ENCODE assay signal across 8 cellular contexts in the genomic region with DNA sequence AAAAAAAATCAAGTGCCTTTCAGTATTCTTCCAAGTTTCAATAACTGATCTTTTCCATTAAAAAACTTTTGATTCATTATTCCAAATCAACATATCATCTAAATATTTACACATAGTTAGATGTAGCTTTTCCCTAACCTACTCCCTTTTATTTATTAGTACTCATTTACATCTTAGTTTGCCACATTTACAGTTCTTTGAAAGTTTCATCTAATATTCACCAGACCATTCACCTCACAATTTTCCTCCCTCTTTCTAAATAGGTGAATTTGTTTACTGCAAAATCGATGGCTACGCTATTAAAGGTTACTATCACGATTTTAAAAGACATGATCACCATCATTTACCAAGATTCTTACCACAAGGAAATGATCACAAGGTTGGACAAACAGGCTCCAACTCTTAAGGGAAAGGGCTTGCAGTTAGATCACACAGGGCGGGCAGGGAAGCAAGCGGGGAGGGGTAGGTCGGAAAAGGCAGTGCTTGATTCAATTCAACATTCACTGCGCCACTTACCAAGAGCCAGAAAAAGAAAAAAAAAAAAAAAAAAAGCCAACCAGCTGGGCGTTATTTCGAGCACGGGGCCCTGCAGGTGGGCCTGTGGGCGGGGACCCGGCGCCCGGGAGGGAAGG. TPM values are rescaled to one million over a fixed set of nuclear protein-coding genes. Genes with fewer than 3 reads are reported as not detected.
DNase-seq lines count a peak whose midpoint lies in the region; ATAC-seq, FAIRE-seq and TF ChIP-seq lines count a peak whose summit lies in the region.

No MANE protein-coding gene starts in this region.

- H3K4me1 ChIP-seq in HUES6 (ENCODE audit: control insufficient read depth, insufficient read depth, low read length) (peaks cover 5% of the 10 kb centered on the region; the same call in 1 of the 2 replicates), mesenchymal stem cell (ENCODE audit: control insufficient read depth, insufficient read depth, low read depth, low read length) (peaks cover 4% of the 10 kb centered on the region), vagina (peaks cover 47% of the 10 kb centered on the region)

- peak overlapping the region; percentile 100 for H3K27ac ChIP-seq in HUES6 (ENCODE audit: low read depth, low read length)
- H3K27ac ChIP-seq in mesenchymal stem cell (ENCODE audit: low read length, poor library complexity, severe bottlenecking) = peak overlapping the region; percentile 65
- H3K27ac ChIP-seq in vagina = peak overlapping the region; percentile 94

- peak; percentile 68 for DNase-seq in Ammon's horn (ENCODE audit: low spot score)
- peak; percentile 66 for DNase-seq in bronchial epithelial cell (ENCODE audit: low read depth)
- no peak for DNase-seq in mesenchymal stem cell
- DNase-seq in vagina (ENCODE audit: extremely low spot score in 2 of 2) = no peak

- FAIRE-seq in bronchial epithelial cell (lab: Jason Lieb, UNC) = no peak

- peak overlapping the region; percentile 4 to 64 for H3K18ac ChIP-seq in mesenchymal stem cell (ENCODE audit: low read depth in 1 of 2, low read length in 2 of 2)

- TF ChIP-seq CTCF in bronchial epithelial cell (IDR thresholded peaks at IDR 0.05; ENCODE audit: insufficient read depth, low read length, severe bottlenecking) (no peak), vagina (IDR thresholded peaks at IDR 0.05) (no peak)

- H3K79me1 ChIP-seq in mesenchymal stem cell (replicated peaks; ENCODE audit: low read length, poor library complexity, severe bottlenecking) = peaks cover 8% of the 10 kb centered on the region

- 0% methylated on average over 10 of the region's 14 CpGs for WGBS in mesenchymal stem cell

- peak overlapping the region; percentile 97 for H3K4me3 ChIP-seq in HUES6 (ENCODE audit: low read depth, low read length)
- H3K4me3 ChIP-seq in bronchial epithelial cell (ENCODE audit: low read depth, low read length) = peak overlapping the region; percentile 98
- H3K4me3 ChIP-seq in mesenchymal stem cell (ENCODE audit: insufficient read depth in 1 of 2, low read depth in 1 of 2, low read length in 2 of 2) = peak overlapping the region; percentile 84 to 100
- H3K4me3 ChIP-seq in vagina = peak overlapping the region; percentile 73 to 84

- ATAC-seq in GM18870 (IDR thresholded peaks at IDR 0.05; ENCODE audit: unreplicated experiment) (no peak), HG03342 (IDR thresholded peaks at IDR 0.05; ENCODE audit: unreplicated experiment) (no peak), GM21528 (IDR thresholded peaks at IDR 0.05; ENCODE audit: low FRiP score, unreplicated experiment) (no peak)

- H2BK12ac ChIP-seq in mesenchymal stem cell (ENCODE audit: low read length in 2 of 2) = no peak overlapping the region

- H2BK15ac ChIP-seq in mesenchymal stem cell (ENCODE audit: low read depth, poor library complexity, severe bottlenecking) = peak overlapping the region; percentile 83

- H4K8ac ChIP-seq in mesenchymal stem cell (ENCODE audit: low read length) = peak overlapping the region; percentile 71

- H3K36me3 ChIP-seq in HUES6 (ENCODE audit: control insufficient read depth, insufficient read depth, low read length) (peaks cover 22% of the 10 kb centered on the region), bronchial epithelial cell (ENCODE audit: control insufficient read depth, insufficient read depth, low read length) (peaks cover 2% of the 10 kb centered on the region), mesenchymal stem cell (ENCODE audit: control insufficient read depth in 1 of 2, insufficient read depth in 2 of 2, low read depth in 1 of 2, low read length in 2 of 2) (peaks cover 12 to 14% of the 10 kb centered on the region in 2 experiments), vagina (no peaks in the 10 kb centered on the region)

- peak overlapping the region; percentile 100 for H3K9ac ChIP-seq in HUES6 (ENCODE audit: low read length)
- H3K9ac ChIP-seq in mesenchymal stem cell (ENCODE audit: low read length) = peak overlapping the region; percentile 100

- no peak overlapping the region for H4K91ac ChIP-seq in mesenchymal stem cell (ENCODE audit: low read length)

- intact Hi-C loops in vagina (cut with DNase I) = no loop called here

- H3K9me3 ChIP-seq in HUES6 (ENCODE audit: control insufficient read depth, insufficient read depth, low read depth, low read length) (no peaks in the 10 kb centered on the region), mesenchymal stem cell (ENCODE audit: control insufficient read depth, low read length) (no peaks in the 10 kb centered on the region), vagina (no peaks in the 10 kb centered on the region)

- H2BK120ac ChIP-seq in mesenchymal stem cell (ENCODE audit: low read depth, low read length) = peak overlapping the region; percentile 61

- H3K4me2 ChIP-seq in mesenchymal stem cell (ENCODE audit: low read length, poor library complexity, severe bottlenecking) = peak overlapping the region; percentile 3

- H3K27me3 ChIP-seq in HUES6 (ENCODE audit: control insufficient read depth, insufficient read depth, low read length) (no peaks in the 10 kb centered on the region), bronchial epithelial cell (ENCODE audit: control insufficient read depth, insufficient read depth, low read length) (no peaks in the 10 kb centered on the region), mesenchymal stem cell (ENCODE audit: control insufficient read depth in 1 of 2, insufficient read depth in 1 of 2, low read length in 2 of 2) (no peaks in the 10 kb centered on the region), vagina (no peaks in the 10 kb centered on the region)

- H2BK5ac ChIP-seq in mesenchymal stem cell (ENCODE audit: low read depth, low read length, poor library complexity, severe bottlenecking) = peak overlapping the region; percentile 98

- peak overlapping the region in 1 of 2 experiments; percentile 44 for H3K4ac ChIP-seq in mesenchymal stem cell (ENCODE audit: low read depth in 1 of 2, low read length in 2 of 2)

- no peak for TF ChIP-seq POLR2A in vagina (IDR thresholded peaks at IDR 0.05)

- no peak overlapping the region for H3K14ac ChIP-seq in mesenchymal stem cell (ENCODE audit: low read length in 2 of 2)

- H3K23ac ChIP-seq in mesenchymal stem cell (ENCODE audit: low read length in 2 of 2) = no peak overlapping the region

- no peak overlapping the region for H2AK5ac ChIP-seq in mesenchymal stem cell (ENCODE audit: low read length, severe bottlenecking)

- no peak overlapping the region for H2AFZ ChIP-seq in mesenchymal stem cell (ENCODE audit: low read depth, low read length)

RNA-seq across cellular contexts. Expression of a gene that starts 0.6 kb away (rescaled TPM):
- total RNA-seq in bronchial epithelial cell = 81.5 and 103 TPM in 2 replicates
- 68.9 TPM for polyA plus RNA-seq in mesenchymal stem cell (2013, experiment 1 of 2)
- polyA plus RNA-seq in mesenchymal stem cell (2013, experiment 2 of 2) = 71.6 TPM
- 116 TPM for total RNA-seq in vagina

Comparison
In these comparisons a context has a peak if more than half of its experiments do, and no peak if none do; other contexts are left out.
1. DNase-seq: peak in Ammon's horn (single experiment) and bronchial epithelial cell (single experiment); none in mesenchymal stem cell (single experiment) and vagina (0 of 2).
2. Peak in every context shown above with its lines, with median percentiles within 50 percentile points of each other: H3K27ac ChIP-seq and H3K4me3 ChIP-seq.